Comparison of ENCODE assay signal across 15 cellular contexts in genomic region chr13:76829572-76830327, GRCh38. TPM values are rescaled to one million over a fixed set of nuclear protein-coding genes. Genes with fewer than 3 reads are reported as not detected.
DNase-seq lines count a peak whose midpoint lies in the region; TF ChIP-seq lines count a peak whose summit lies in the region.
"Had no signal": no experiment of that assay in that cellular context is flagged by ENCODE, and none has a peak within 500 bp of the region (broad histone marks: within the 10 kb centered on the region; RNA-seq: fewer than 3 reads in every experiment).

No MANE protein-coding gene starts in this region.

- intact Hi-C loops in colonic mucosa (cut with DNase I) (no loop called here), uterus (cut with DNase I; ENCODE audit: low total_unique reads) (no loop called here)

- no peak overlapping the region for H3K4me3 Mint-ChIP-seq in nephron progenitor cell
- H3K4me3 Mint-ChIP-seq: naive B cell; stimulated activated naive B cell treated with anti-CD40 and anti-IgM and Interleukin-4, amounts not matched to agents 10 μg/mL and 1 μg/mL and 100 μg/mL, for 72 hours had no signal

- no peaks in the 10 kb centered on the region for H3K9me3 Mint-ChIP-seq in nephron progenitor cell
- H3K9me3 Mint-ChIP-seq: naive B cell; stimulated activated naive B cell treated with anti-CD40 and anti-IgM and Interleukin-4, amounts not matched to agents 10 μg/mL and 1 μg/mL and 100 μg/mL, for 72 hours had no signal

- no peak for TF ChIP-seq POLR2A in uterus (IDR thresholded peaks at IDR 0.05)

- H3K4me1 ChIP-seq in colonic mucosa (no peaks in the 10 kb centered on the region), right atrium auricular region (no peaks in the 10 kb centered on the region), uterus (peaks cover 8 to 10% of the 10 kb centered on the region in 2 donors)

- no peak overlapping the region for H3K9ac ChIP-seq in colonic mucosa (ENCODE audit: low read depth in 2 of 2, low read length in 2 of 2)

- peak overlapping the region; percentile 53 for H3K27ac Mint-ChIP-seq in nephron progenitor cell
- H3K27ac Mint-ChIP-seq: stimulated activated naive B cell treated with anti-CD40 and anti-IgM and Interleukin-4, amounts not matched to agents 10 μg/mL and 1 μg/mL and 100 μg/mL, for 72 hours had no signal

- H3K9me3 ChIP-seq in colonic mucosa: no peaks in the 10 kb centered on the region
- H3K9me3 ChIP-seq in right atrium auricular region: no peaks in the 10 kb centered on the region
- H3K9me3 ChIP-seq in uterus: no peaks in the 10 kb centered on the region

- no peaks in the 10 kb centered on the region for H3K27me3 ChIP-seq in colonic mucosa
- no peaks in the 10 kb centered on the region for H3K27me3 ChIP-seq in right atrium auricular region
- no peaks in the 10 kb centered on the region for H3K27me3 ChIP-seq in uterus

- DNase-seq in colonic mucosa (no peak), right atrium auricular region (ENCODE audit: low spot score) (no peak), nephron progenitor cell (peak; percentile 38), uterus (peak; percentile 55 to 65), NCI-H2227 (lab: John Stamatoyannopoulos, UW; ENCODE audit: unreplicated experiment) (no peak), GM20000 (ENCODE audit: low spot score) (no peak), foreskin melanocyte (no peak)
- DNase-seq: activated effector memory CD4-positive, alpha-beta T cell treated with anti-CD3 and anti-CD28 coated beads, Interleukin-2, amount 50 U/mL, for 16 hours; DND-41; foreskin fibroblast; naive B cell; NCI-H1436 treated with DMSO at 0.1 percent for 48 hours; NCI-H446 treated with DMSO at 0.1 percent for 48 hours; stimulated activated naive B cell treated with anti-CD40 and anti-IgM and Interleukin-4, amounts not matched to agents 10 μg/mL and 1 μg/mL and 100 μg/mL, for 72 hours had no signal

- TF ChIP-seq CTCF in colonic mucosa (IDR thresholded peaks at IDR 0.05) (no peak), right atrium auricular region (IDR thresholded peaks at IDR 0.05) (no peak), nephron progenitor cell (IDR thresholded peaks at IDR 0.05) (no peak), uterus (IDR thresholded peaks at IDR 0.05) (no peak), GM20000 (IDR thresholded peaks at IDR 0.05; ENCODE audit: extremely low read depth, missing control alignments) (no peak)

- H3K27ac ChIP-seq in colonic mucosa (peak overlapping the region; percentile 58), right atrium auricular region (peak overlapping the region; percentile 14 to 35), uterus (peak overlapping the region; percentile 75)
- H3K27ac ChIP-seq: C4-2B had no signal

- peaks cover 27% of the 10 kb centered on the region for H3K4me1 Mint-ChIP-seq in nephron progenitor cell
- H3K4me1 Mint-ChIP-seq: naive B cell had no signal

- peaks cover 2% of the 10 kb centered on the region for H3K27me3 Mint-ChIP-seq in nephron progenitor cell (ENCODE audit: low read depth, poor library complexity)

- H3K36me3 Mint-ChIP-seq in nephron progenitor cell (ENCODE audit: low read depth): no peaks in the 10 kb centered on the region
- H3K36me3 Mint-ChIP-seq: naive B cell; stimulated activated naive B cell treated with anti-CD40 and anti-IgM and Interleukin-4, amounts not matched to agents 10 μg/mL and 1 μg/mL and 100 μg/mL, for 72 hours had no signal

- H3K36me3 ChIP-seq in colonic mucosa (no peaks in the 10 kb centered on the region), right atrium auricular region (no peaks in the 10 kb centered on the region), uterus (no peaks in the 10 kb centered on the region)

- H3K4me3 ChIP-seq in colonic mucosa (no peak overlapping the region), right atrium auricular region (no peak overlapping the region), uterus (no peak overlapping the region)

RNA-seq across cellular contexts. Expression of gene KCTD12, which starts 56.5 kb away (rescaled TPM):
- 10 to 100 TPM; 30.3 to 58.4 TPM for total RNA-seq in colonic mucosa
- total RNA-seq in right atrium auricular region: 10 to 100 TPM; 48.9 to 57.4 TPM
- 100 to 1,000 TPM in 3 of 4 donors, 10 to 100 TPM in 1; 91.5 to 376 (median 127) TPM for total RNA-seq in uterus

Comparison
In these comparisons a context has a peak if more than half of its experiments do, and no peak if none do; other contexts are left out.
1. DNase-seq: peak in nephron progenitor cell (single experiment) and uterus (2 of 2); none in colonic mucosa (single experiment), right atrium auricular region (single experiment), NCI-H2227 (single experiment), GM20000 (single experiment) and foreskin melanocyte (single experiment).
2. H3K27ac ChIP-seq: peak in every context shown above with its lines; median percentile 75 in uterus; 58 in colonic mucosa; 24 in right atrium auricular region.